2 cellular contexts compared by ENCODE assay signal in genomic region chr6:1738682-1739081, GRCh38.
TF ChIP-seq lines count a peak whose summit lies in the region.

No MANE protein-coding gene starts in this region.

TF ChIP-seq in SK-N-SH, 30 proteins besides CTCF, POLR2A, EP300 and RAD21 (continued from another document):
- TF ChIP-seq REST (IDR thresholded peaks at IDR 0.05; ENCODE audit: low read depth, low read length), result peak; percentile 82; the same call in 1 of the 2 replicates

TF ChIP-seq in SK-N-SH treated with all-trans-retinoic acid at 6 μM for 48 hours, 23 proteins besides CTCF, POLR2A, EP300 and RAD21 (continued from another document):
- no peak for TF ChIP-seq TSHZ2 (CRISPR knock-in tag; IDR thresholded peaks at IDR 0.05)
- TF ChIP-seq ZNF565 (CRISPR knock-in tag; conservative IDR thresholded peaks at IDR 0.05; ENCODE audit: low read depth), result no peak
